ENCODE assay signal across 1 cellular context in the genomic region with DNA sequence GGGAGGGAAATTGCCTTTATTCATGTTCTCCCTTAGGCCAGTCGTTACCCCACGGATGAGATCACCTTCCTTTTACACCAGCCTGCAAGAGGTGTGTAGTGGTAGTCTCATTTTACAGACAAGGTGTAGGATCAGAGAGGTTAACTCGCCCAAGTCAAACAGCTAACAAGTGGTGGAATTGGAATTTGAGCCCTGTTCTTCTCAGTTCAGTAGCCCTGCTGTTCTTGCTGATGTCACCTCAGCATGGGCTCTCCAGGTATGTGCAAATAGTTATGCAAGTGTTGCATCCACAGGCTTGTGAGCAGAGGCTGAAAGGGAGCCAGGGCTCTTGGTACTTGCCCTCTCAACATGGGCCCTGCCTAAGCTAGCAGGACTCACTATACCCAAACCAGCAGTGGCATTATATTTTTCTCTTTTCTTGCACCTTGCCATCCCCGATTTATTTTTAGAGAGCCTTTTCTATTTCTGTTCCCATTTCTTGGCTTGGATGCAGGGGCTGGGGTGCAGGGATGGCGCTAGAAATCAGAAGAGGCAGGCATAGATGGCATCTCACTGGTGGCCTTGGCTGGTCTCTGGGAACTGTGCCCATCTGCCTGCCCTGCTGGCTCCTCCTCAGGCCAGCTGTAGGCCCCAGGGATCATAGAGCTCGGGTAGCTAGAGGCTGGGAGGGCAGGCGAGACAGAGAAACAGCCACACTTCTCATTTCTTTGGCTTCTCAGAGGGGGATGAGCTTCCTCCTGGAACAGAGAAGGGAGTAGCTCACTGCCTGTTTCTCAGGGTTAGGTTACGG.
TF ChIP-seq lines count a peak whose summit lies in the region.

No MANE protein-coding gene starts in this region.

TF ChIP-seq in HEK293, 187 proteins besides CTCF, POLR2A, EP300 and RAD21 (continued from another document and continues in another):
- TF ChIP-seq, protein P1, sequence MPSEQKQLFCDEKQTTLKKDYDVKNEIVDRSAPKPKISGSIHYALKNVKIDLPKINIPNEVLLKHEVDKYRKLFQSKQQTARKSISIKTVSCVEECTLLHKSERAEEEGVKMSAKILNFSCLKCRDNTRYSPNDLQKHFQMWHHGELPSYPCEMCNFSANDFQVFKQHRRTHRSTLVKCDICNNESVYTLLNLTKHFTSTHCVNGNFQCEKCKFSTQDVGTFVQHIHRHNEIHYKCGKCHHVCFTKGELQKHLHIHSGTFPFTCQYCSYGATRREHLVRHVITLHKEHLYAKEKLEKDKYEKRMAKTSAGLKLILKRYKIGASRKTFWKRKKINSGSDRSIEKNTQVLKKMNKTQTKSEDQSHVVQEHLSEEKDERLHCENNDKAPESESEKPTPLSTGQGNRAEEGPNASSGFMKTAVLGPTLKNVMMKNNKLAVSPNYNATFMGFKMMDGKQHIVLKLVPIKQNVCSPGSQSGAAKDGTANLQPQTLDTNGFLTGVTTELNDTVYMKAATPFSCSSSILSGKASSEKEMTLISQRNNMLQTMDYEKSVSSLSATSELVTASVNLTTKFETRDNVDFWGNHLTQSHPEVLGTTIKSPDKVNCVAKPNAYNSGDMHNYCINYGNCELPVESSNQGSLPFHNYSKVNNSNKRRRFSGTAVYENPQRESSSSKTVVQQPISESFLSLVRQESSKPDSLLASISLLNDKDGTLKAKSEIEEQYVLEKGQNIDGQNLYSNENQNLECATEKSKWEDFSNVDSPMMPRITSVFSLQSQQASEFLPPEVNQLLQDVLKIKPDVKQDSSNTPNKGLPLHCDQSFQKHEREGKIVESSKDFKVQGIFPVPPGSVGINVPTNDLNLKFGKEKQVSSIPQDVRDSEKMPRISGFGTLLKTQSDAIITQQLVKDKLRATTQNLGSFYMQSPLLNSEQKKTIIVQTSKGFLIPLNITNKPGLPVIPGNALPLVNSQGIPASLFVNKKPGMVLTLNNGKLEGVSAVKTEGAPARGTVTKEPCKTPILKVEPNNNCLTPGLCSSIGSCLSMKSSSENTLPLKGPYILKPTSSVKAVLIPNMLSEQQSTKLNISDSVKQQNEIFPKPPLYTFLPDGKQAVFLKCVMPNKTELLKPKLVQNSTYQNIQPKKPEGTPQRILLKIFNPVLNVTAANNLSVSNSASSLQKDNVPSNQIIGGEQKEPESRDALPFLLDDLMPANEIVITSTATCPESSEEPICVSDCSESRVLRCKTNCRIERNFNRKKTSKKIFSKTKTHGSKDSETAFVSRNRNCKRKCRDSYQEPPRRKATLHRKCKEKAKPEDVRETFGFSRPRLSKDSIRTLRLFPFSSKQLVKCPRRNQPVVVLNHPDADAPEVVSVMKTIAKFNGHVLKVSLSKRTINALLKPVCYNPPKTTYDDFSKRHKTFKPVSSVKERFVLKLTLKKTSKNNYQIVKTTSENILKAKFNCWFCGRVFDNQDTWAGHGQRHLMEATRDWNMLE (tag by site-specific recombination; conservative IDR thresholded peaks at IDR 0.05; ENCODE audit: low read depth): no peak
- TF ChIP-seq YY1 (tag by site-specific recombination; IDR thresholded peaks at IDR 0.05) (no peak), GLIS1 (tag by site-specific recombination; IDR thresholded peaks at IDR 0.05) (peak; percentile 13; the same call in 1 of the 2 replicates), ZNF112 (tag by site-specific recombination; IDR thresholded peaks at IDR 0.05) (no peak), ZNF544 (tag by site-specific recombination; IDR thresholded peaks at IDR 0.05) (no peak), ZNF335 (tag by site-specific recombination; conservative IDR thresholded peaks at IDR 0.05) (no peak), SCRT1 (tag by site-specific recombination; IDR thresholded peaks at IDR 0.05; ENCODE audit: borderline replicate concordance) (peak; percentile 62; the same call in 1 of the 2 replicates), ZNF292 (tag by site-specific recombination; IDR thresholded peaks at IDR 0.05; ENCODE audit: borderline replicate concordance, low read depth) (no peak), ZNF2 (tag by site-specific recombination; IDR thresholded peaks at IDR 0.05) (peak; percentile 25; the same call in 1 of the 2 replicates), ZNF433 (tag by site-specific recombination; IDR thresholded peaks at IDR 0.05; ENCODE audit: low read depth) (no peak), ZNF266 (tag by site-specific recombination; IDR thresholded peaks at IDR 0.05; ENCODE audit: low read depth) (no peak), BCL11A (tag by site-specific recombination; IDR thresholded peaks at IDR 0.05; ENCODE audit: low read depth) (no peak), MEIS1 (CRISPR knock-in tag; IDR thresholded peaks at IDR 0.05; ENCODE audit: borderline replicate concordance) (no peak; the same call in 1 of the 2 replicates), GLI4 (tag by site-specific recombination; IDR thresholded peaks at IDR 0.05) (no peak), ZNF221 (tag by site-specific recombination; IDR thresholded peaks at IDR 0.05; ENCODE audit: borderline replicate concordance) (no peak), ZNF785 (tag by site-specific recombination; IDR thresholded peaks at IDR 0.05) (no peak), ZNF133 (tag by site-specific recombination; IDR thresholded peaks at IDR 0.05) (no peak), ZNF529 (tag by site-specific recombination; IDR thresholded peaks at IDR 0.05; ENCODE audit: insufficient replicate concordance) (no peak), ZNF654 (tag by site-specific recombination; IDR thresholded peaks at IDR 0.05; ENCODE audit: low read depth) (no peak), ZNF701 (tag by site-specific recombination; IDR thresholded peaks at IDR 0.05) (no peak), ZNF223 (tag by site-specific recombination; IDR thresholded peaks at IDR 0.05) (no peak), ZBTB21 (tag by site-specific recombination; IDR thresholded peaks at IDR 0.05) (no peak), ZNF561 (tag by site-specific recombination; IDR thresholded peaks at IDR 0.05; ENCODE audit: borderline replicate concordance) (no peak), REPIN1 (tag by site-specific recombination; IDR thresholded peaks at IDR 0.05; ENCODE audit: low read depth) (no peak), ZNF121 (tag by site-specific recombination; IDR thresholded peaks at IDR 0.05) (no peak), SP7 (tag by site-specific recombination; IDR thresholded peaks at IDR 0.05) (peak; percentile 75), ZSCAN30 (tag by site-specific recombination; IDR thresholded peaks at IDR 0.05) (no peak), IKZF3 (tag by site-specific recombination; IDR thresholded peaks at IDR 0.05) (no peak), ZNF341 (tag by site-specific recombination; IDR thresholded peaks at IDR 0.05; ENCODE audit: low read depth) (peak; percentile 99), GLI2 (tag by site-specific recombination; IDR thresholded peaks at IDR 0.05; ENCODE audit: borderline replicate concordance, low read depth) (no peak), ZNF830 (tag by site-specific recombination; IDR thresholded peaks at IDR 0.05; ENCODE audit: low read depth) (no peak), ZNF530 (tag by site-specific recombination; IDR thresholded peaks at IDR 0.05; ENCODE audit: low read depth) (no peak), TRIM28 (IDR thresholded peaks at IDR 0.05; ENCODE audit: borderline replicate concordance, low read length) (no peak), ZNF747 (tag by site-specific recombination; IDR thresholded peaks at IDR 0.05) (no peak), ZNF184 (tag by site-specific recombination; IDR thresholded peaks at IDR 0.05) (peak; percentile 33; the same call in 1 of the 2 replicates)
- TF ChIP-seq, protein P2, sequence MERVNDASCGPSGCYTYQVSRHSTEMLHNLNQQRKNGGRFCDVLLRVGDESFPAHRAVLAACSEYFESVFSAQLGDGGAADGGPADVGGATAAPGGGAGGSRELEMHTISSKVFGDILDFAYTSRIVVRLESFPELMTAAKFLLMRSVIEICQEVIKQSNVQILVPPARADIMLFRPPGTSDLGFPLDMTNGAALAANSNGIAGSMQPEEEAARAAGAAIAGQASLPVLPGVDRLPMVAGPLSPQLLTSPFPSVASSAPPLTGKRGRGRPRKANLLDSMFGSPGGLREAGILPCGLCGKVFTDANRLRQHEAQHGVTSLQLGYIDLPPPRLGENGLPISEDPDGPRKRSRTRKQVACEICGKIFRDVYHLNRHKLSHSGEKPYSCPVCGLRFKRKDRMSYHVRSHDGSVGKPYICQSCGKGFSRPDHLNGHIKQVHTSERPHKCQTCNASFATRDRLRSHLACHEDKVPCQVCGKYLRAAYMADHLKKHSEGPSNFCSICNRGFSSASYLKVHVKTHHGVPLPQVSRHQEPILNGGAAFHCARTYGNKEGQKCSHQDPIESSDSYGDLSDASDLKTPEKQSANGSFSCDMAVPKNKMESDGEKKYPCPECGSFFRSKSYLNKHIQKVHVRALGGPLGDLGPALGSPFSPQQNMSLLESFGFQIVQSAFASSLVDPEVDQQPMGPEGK (tag by site-specific recombination; IDR thresholded peaks at IDR 0.05): 0 out of 2 replicates have a peak, but pooled peaks have one; percentile 31
- TF ChIP-seq, protein P3, sequence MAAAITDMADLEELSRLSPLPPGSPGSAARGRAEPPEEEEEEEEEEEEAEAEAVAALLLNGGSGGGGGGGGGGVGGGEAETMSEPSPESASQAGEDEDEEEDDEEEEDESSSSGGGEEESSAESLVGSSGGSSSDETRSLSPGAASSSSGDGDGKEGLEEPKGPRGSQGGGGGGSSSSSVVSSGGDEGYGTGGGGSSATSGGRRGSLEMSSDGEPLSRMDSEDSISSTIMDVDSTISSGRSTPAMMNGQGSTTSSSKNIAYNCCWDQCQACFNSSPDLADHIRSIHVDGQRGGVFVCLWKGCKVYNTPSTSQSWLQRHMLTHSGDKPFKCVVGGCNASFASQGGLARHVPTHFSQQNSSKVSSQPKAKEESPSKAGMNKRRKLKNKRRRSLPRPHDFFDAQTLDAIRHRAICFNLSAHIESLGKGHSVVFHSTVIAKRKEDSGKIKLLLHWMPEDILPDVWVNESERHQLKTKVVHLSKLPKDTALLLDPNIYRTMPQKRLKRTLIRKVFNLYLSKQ (tag by site-specific recombination; IDR thresholded peaks at IDR 0.05; ENCODE audit: borderline replicate concordance): no peak
- TF ChIP-seq, protein P4, sequence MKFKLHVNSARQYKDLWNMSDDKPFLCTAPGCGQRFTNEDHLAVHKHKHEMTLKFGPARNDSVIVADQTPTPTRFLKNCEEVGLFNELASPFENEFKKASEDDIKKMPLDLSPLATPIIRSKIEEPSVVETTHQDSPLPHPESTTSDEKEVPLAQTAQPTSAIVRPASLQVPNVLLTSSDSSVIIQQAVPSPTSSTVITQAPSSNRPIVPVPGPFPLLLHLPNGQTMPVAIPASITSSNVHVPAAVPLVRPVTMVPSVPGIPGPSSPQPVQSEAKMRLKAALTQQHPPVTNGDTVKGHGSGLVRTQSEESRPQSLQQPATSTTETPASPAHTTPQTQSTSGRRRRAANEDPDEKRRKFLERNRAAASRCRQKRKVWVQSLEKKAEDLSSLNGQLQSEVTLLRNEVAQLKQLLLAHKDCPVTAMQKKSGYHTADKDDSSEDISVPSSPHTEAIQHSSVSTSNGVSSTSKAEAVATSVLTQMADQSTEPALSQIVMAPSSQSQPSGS (tag by site-specific recombination; IDR thresholded peaks at IDR 0.05; ENCODE audit: low read depth): peak; percentile 27; the same call in 1 of the 2 replicates
- TF ChIP-seq, protein P5, sequence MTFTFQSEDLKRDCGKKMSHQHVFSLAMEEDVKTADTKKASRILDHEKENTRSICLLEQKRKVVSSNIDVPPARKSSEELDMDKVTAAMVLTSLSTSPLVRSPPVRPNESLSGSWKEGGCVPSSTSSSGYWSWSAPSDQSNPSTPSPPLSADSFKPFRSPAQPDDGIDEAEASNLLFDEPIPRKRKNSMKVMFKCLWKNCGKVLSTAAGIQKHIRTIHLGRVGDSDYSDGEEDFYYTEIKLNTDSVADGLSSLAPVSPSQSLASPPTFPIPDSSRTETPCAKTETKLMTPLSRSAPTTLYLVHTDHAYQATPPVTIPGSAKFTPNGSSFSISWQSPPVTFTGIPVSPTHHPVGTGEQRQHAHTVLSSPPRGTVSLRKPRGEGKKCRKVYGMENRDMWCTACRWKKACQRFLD (tag by site-specific recombination; IDR thresholded peaks at IDR 0.05): no peak
- TF ChIP-seq, protein P6, sequence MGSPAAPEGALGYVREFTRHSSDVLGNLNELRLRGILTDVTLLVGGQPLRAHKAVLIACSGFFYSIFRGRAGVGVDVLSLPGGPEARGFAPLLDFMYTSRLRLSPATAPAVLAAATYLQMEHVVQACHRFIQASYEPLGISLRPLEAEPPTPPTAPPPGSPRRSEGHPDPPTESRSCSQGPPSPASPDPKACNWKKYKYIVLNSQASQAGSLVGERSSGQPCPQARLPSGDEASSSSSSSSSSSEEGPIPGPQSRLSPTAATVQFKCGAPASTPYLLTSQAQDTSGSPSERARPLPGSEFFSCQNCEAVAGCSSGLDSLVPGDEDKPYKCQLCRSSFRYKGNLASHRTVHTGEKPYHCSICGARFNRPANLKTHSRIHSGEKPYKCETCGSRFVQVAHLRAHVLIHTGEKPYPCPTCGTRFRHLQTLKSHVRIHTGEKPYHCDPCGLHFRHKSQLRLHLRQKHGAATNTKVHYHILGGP (tag by site-specific recombination; IDR thresholded peaks at IDR 0.05): no peak
- TF ChIP-seq, protein P7, sequence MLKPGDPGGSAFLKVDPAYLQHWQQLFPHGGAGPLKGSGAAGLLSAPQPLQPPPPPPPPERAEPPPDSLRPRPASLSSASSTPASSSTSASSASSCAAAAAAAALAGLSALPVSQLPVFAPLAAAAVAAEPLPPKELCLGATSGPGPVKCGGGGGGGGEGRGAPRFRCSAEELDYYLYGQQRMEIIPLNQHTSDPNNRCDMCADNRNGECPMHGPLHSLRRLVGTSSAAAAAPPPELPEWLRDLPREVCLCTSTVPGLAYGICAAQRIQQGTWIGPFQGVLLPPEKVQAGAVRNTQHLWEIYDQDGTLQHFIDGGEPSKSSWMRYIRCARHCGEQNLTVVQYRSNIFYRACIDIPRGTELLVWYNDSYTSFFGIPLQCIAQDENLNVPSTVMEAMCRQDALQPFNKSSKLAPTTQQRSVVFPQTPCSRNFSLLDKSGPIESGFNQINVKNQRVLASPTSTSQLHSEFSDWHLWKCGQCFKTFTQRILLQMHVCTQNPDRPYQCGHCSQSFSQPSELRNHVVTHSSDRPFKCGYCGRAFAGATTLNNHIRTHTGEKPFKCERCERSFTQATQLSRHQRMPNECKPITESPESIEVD (tag by site-specific recombination; IDR thresholded peaks at IDR 0.05): no peak
- TF ChIP-seq, protein P8, sequence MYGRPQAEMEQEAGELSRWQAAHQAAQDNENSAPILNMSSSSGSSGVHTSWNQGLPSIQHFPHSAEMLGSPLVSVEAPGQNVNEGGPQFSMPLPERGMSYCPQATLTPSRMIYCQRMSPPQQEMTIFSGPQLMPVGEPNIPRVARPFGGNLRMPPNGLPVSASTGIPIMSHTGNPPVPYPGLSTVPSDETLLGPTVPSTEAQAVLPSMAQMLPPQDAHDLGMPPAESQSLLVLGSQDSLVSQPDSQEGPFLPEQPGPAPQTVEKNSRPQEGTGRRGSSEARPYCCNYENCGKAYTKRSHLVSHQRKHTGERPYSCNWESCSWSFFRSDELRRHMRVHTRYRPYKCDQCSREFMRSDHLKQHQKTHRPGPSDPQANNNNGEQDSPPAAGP (tag by site-specific recombination; IDR thresholded peaks at IDR 0.05): peak; percentile 77
- TF ChIP-seq, protein P9, sequence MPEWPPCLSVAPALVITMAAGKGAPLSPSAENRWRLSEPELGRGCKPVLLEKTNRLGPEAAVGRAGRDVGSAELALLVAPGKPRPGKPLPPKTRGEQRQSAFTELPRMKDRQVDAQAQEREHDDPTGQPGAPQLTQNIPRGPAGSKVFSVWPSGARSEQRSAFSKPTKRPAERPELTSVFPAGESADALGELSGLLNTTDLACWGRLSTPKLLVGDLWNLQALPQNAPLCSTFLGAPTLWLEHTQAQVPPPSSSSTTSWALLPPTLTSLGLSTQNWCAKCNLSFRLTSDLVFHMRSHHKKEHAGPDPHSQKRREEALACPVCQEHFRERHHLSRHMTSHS (tag by site-specific recombination; IDR thresholded peaks at IDR 0.05): no peak
